Comparison of ENCODE assay signal across 8 cellular contexts in the genomic region with DNA sequence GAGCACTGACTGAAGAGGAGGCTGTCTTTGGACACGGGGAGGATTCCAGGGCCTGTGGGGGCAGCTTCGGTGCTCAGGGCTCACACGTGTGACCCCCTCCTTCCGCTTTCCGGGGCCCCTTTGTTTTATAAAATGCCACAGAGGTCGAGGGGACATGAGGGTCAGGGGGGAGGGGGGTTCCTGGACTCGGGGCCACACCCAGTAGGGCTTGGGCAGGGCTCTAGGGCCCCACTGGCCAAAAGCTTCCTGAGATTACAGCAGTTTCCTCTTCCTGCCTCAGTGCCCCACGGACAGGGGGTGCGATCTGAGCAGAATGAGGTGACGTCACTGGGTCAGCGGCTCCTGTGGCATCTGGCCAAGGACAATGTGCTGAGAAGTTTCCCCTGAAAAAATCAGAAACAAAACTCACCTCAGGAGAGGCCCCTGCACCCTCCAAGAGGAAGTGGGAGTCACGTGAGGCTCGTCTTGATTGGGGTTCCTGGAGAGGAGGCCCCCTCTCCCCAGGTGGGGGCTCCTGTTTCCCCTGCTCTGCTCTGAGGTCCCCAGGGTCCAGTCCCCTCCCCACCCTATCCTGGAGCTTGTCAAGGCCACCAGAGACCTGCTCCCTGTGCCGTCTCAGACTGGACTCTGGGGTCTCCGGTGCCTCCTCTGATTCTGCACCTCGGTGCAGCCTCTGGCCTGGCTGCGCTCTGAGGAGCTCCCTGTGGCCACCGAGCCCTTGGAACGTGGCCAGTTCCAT. TPM values are rescaled to one million over a fixed set of nuclear protein-coding genes. Genes with fewer than 3 reads are reported as not detected.
DNase-seq lines count a peak whose midpoint lies in the region; ATAC-seq, FAIRE-seq and TF ChIP-seq lines count a peak whose summit lies in the region.

No MANE protein-coding gene starts in this region.

- H3K4me3 ChIP-seq in OCI-LY1 (ENCODE audit: low read depth, low read length, poor library complexity, severe bottlenecking) (no peak overlapping the region), kidney (ENCODE audit: low read length in 2 of 2) (peak overlapping the region in 1 of 2 donors; percentile 1)

- H3K27ac ChIP-seq in OCI-LY1 (ENCODE audit: low read depth, low read length, poor library complexity, severe bottlenecking) = peak overlapping the region; percentile 43
- peak overlapping the region; percentile 87 for H3K27ac ChIP-seq in angular gyrus (ENCODE audit: low read depth, low read length)
- H3K27ac ChIP-seq in kidney (ENCODE audit: low read depth in 2 of 2, low read length in 2 of 2) = peak overlapping the region; percentile 91 to 96

- no peaks in the 10 kb centered on the region for H3K79me2 ChIP-seq in OCI-LY1 (ENCODE audit: insufficient read depth, low read length)

- no peaks in the 10 kb centered on the region for H4K20me1 ChIP-seq in OCI-LY1 (ENCODE audit: insufficient read depth, low read length)

- TF ChIP-seq CTCF in OCI-LY1 (IDR thresholded peaks at IDR 0.05; ENCODE audit: low read length) (no peak), kidney (IDR thresholded peaks at IDR 0.05; ENCODE audit: borderline replicate concordance, extremely low read depth, insufficient read depth) (no peak)

- H3K9me2 ChIP-seq in OCI-LY1 (ENCODE audit: low read depth, low read length) = no peaks in the 10 kb centered on the region

- H3F3A ChIP-seq in OCI-LY1 (ENCODE audit: insufficient read depth, low read length) = no peaks in the 10 kb centered on the region

- peak; percentile 77 for ATAC-seq in GM21786 (IDR thresholded peaks at IDR 0.05; ENCODE audit: unreplicated experiment)

- peak overlapping the region; percentile 34; the same call in 1 of the 2 replicates for H3K9ac ChIP-seq in OCI-LY1 (ENCODE audit: low read length)
- H3K9ac ChIP-seq in kidney (ENCODE audit: low read length in 2 of 2) = peak overlapping the region; percentile 38 to 65

- no peak for FAIRE-seq in kidney (lab: Jason Lieb, UNC)

- intact Hi-C loops in kidney (cut with DNase I) = no loop called here

- DNase-seq in GDM1 (lab: John Stamatoyannopoulos, UW) (peak; percentile 32), kidney (peak; percentile 96), inferior parietal cortex (ENCODE audit: extremely low spot score) (no peak), T1000 (lab: John Stamatoyannopoulos, UW) (no peak)
- peak; percentile 52 for DNase-seq in stimulated activated CD4-positive, alpha-beta T cell treated with anti-CD3 and anti-CD28 coated beads, Interleukin-4, amount 100 ng/mL, for 1 hour

- peak overlapping the region; percentile 31; the same call in 1 of the 2 replicates for H3K4me2 ChIP-seq in OCI-LY1 (ENCODE audit: low read length)

- H3K27me3 ChIP-seq in OCI-LY1 (ENCODE audit: insufficient read depth, low read length) = no peaks in the 10 kb centered on the region

- H3K36me3 ChIP-seq in OCI-LY1 (ENCODE audit: insufficient read depth, low read length) = no peaks in the 10 kb centered on the region
- H3K36me3 ChIP-seq in kidney (ENCODE audit: control insufficient read depth in 1 of 2, insufficient read depth in 2 of 2, low read length in 2 of 2) = no peaks in the 10 kb centered on the region

- no peak overlapping the region for H2AFZ ChIP-seq in OCI-LY1 (ENCODE audit: low read length)

- peaks cover 43% of the 10 kb centered on the region for H3K4me1 ChIP-seq in OCI-LY1 (ENCODE audit: insufficient read depth, low read length, severe bottlenecking)
- peaks cover 15 to 18% of the 10 kb centered on the region in 2 donors for H3K4me1 ChIP-seq in kidney (ENCODE audit: control insufficient read depth in 1 of 2, insufficient read depth in 1 of 2, low read depth in 1 of 2, low read length in 2 of 2)

- H3K9me3 ChIP-seq in OCI-LY1 (ENCODE audit: low read length) (no peaks in the 10 kb centered on the region), kidney (ENCODE audit: control insufficient read depth in 1 of 2, low read length in 2 of 2) (no peaks in the 10 kb centered on the region)

RNA-seq across cellular contexts. Expression of gene IFITM3, which starts 6.4 kb away (rescaled TPM):
- 1,286 TPM for total RNA-seq in kidney
- polyA plus RNA-seq in kidney (ENCODE audit: insufficient read depth, low read depth, low replicate concordance) = 1,281 TPM

RNA-seq across cellular contexts. Expression of gene IFITM1, which starts 13.2 kb away (rescaled TPM):
- total RNA-seq in kidney = 440 TPM
- polyA plus RNA-seq in kidney (ENCODE audit: insufficient read depth, low read depth, low replicate concordance) = 248 TPM

RNA-seq across cellular contexts. Expression of gene IFITM2, which starts 19.4 kb away (rescaled TPM):
- 1,111 TPM for total RNA-seq in kidney
- 814 TPM for polyA plus RNA-seq in kidney (ENCODE audit: insufficient read depth, low read depth, low replicate concordance)

RNA-seq across cellular contexts. Expression of gene IFITM5, which starts 27.7 kb away (rescaled TPM):
- total RNA-seq in kidney = not detected
- polyA plus RNA-seq in kidney (ENCODE audit: insufficient read depth, low read depth, low replicate concordance) = not detected

RNA-seq across cellular contexts. Expression of gene PGGHG, which starts 38.1 kb away (rescaled TPM):
- 64.1 TPM for total RNA-seq in kidney
- polyA plus RNA-seq in kidney (ENCODE audit: insufficient read depth, low read depth, low replicate concordance) = 16.1 TPM

Comparison
In these comparisons a context has a peak if more than half of its experiments do, and no peak if none do; other contexts are left out.
1. DNase-seq: peak in GDM1 (single experiment), kidney (single experiment) and stimulated activated CD4-positive, alpha-beta T cell treated with anti-CD3 and anti-CD28 coated beads, Interleukin-4, amount 100 ng/mL, for 1 hour (single experiment); none in inferior parietal cortex (single experiment) and T1000 (single experiment).
2. H3K27ac ChIP-seq: peak in every context shown above with its lines; median percentile 94 in kidney; 87 in angular gyrus; 43 in OCI-LY1.